In genomic region chr1:223350361-223350908, GRCh38 we compare ENCODE assay signal across 31 cellular contexts. TPM values are rescaled to one million over a fixed set of nuclear protein-coding genes. Genes with fewer than 3 reads are reported as not detected.
DNase-seq lines count a peak whose midpoint lies in the region; ATAC-seq and TF ChIP-seq lines count a peak whose summit lies in the region.
"Had no signal": no experiment of that assay in that cellular context is flagged by ENCODE, and none has a peak within 500 bp of the region (broad histone marks: within the 10 kb centered on the region; RNA-seq: fewer than 3 reads in every experiment).

No MANE protein-coding gene starts in this region.

- no peak overlapping the region for H2AFZ ChIP-seq in mesenchymal stem cell (ENCODE audit: low read depth, low read length)
- H2AFZ ChIP-seq in OCI-LY7 (ENCODE audit: low read length): no peak overlapping the region
- H2AFZ ChIP-seq: GM23248 had no signal

- H4K91ac ChIP-seq in mesenchymal stem cell (ENCODE audit: low read length): no peak overlapping the region

- intact Hi-C loops in right cardiac atrium (cut with DNase I) (no loop called here), cardiac septum (cut with DNase I) (no loop called here), OCI-LY7 (cut with micrococcal nuclease; ENCODE audit: unreplicated experiment) (no loop called here)

- WGBS in right cardiac atrium: 44% methylated on average over 5 of the region's 5 CpGs
- 81% methylated on average over 4 of the region's 5 CpGs for WGBS in mesenchymal stem cell

- no peak overlapping the region for H3K9ac ChIP-seq in mesenchymal stem cell (ENCODE audit: low read length)
- H3K9ac ChIP-seq: BLaER1, GM23248 had no signal

- H2BK12ac ChIP-seq in mesenchymal stem cell (ENCODE audit: low read length in 2 of 2): no peak overlapping the region

- POLR2A ChIA-PET in OCI-LY7 (lab: Charles Lee): interaction anchor here (1.1 kb wide), 1 partner anchor 8 kb away, joined by 3 read pairs; no protein-coding TSS in a partner anchor

- H3K9me3 ChIP-seq in right cardiac atrium (ENCODE audit: control insufficient read depth, low read length): no peaks in the 10 kb centered on the region
- no peaks in the 10 kb centered on the region for H3K9me3 ChIP-seq in mesenchymal stem cell (ENCODE audit: control insufficient read depth, low read length)
- no peaks in the 10 kb centered on the region for H3K9me3 ChIP-seq in OCI-LY7 (ENCODE audit: low read length)
- H3K9me3 ChIP-seq: BLaER1 had no signal

- no peak overlapping the region for H3K14ac ChIP-seq in mesenchymal stem cell (ENCODE audit: low read length in 2 of 2)

- DNase-seq in right cardiac atrium (no peak), cardiac septum (ENCODE audit: low spot score) (no peak), amniotic epithelial cell (ENCODE audit: low read depth) (peak; percentile 73), mesenchymal stem cell (peak; percentile 50), dedifferentiated amniotic fluid mesenchymal stem cell (ENCODE audit: extremely low spot score) (no peak), GF-D8 (lab: John Stamatoyannopoulos, UW) (no peak), OCI-LY7 (ENCODE audit: low spot score) (no peak), GM10266 (ENCODE audit: extremely low spot score) (no peak)
- DNase-seq: CD4-positive, CD25-positive, alpha-beta regulatory T cell; DMS153; DND-41; GM23248; H9; Kasumi-1; MV-4-11; NCI-H1105; NCI-H1436 treated with DMSO at 0.1 percent for 48 hours; NCI-H187 treated with DMSO at 0.1 percent for 48 hours; NCI-H446; NCI-H524 treated with DMSO at 0.1 percent for 48 hours; NCI-H774; PC-3 had no signal

- CTCF ChIA-PET in OCI-LY7 (lab: Charles Lee; ENCODE audit: unreplicated experiment): interaction anchor here (0.5 kb wide), 1 partner anchor 13 kb away, joined by 3 read pairs; no protein-coding TSS in a partner anchor

- H3K9me2 ChIP-seq in OCI-LY7 (ENCODE audit: insufficient read depth, low read length): no peaks in the 10 kb centered on the region

- no peaks in the 10 kb centered on the region for H4K20me1 ChIP-seq in OCI-LY7 (ENCODE audit: insufficient read depth, low read length)
- H4K20me1 ChIP-seq: BLaER1 had no signal

- H3K4me1 ChIP-seq in right cardiac atrium (ENCODE audit: control insufficient read depth, insufficient read depth, low read length): no peaks in the 10 kb centered on the region
- no peaks in the 10 kb centered on the region for H3K4me1 ChIP-seq in mesenchymal stem cell (ENCODE audit: control insufficient read depth, insufficient read depth, low read depth, low read length)
- H3K4me1 ChIP-seq in OCI-LY7 (ENCODE audit: insufficient read depth, low read length, poor library complexity, severe bottlenecking): no peaks in the 10 kb centered on the region

- H4K8ac ChIP-seq in mesenchymal stem cell (ENCODE audit: low read length): no peak overlapping the region

- H3K79me2 ChIP-seq in OCI-LY7 (ENCODE audit: insufficient read depth, low read depth, low read length): no peaks in the 10 kb centered on the region

- H3K27me3 ChIP-seq in right cardiac atrium (ENCODE audit: control insufficient read depth, insufficient read depth) (no peaks in the 10 kb centered on the region), mesenchymal stem cell (ENCODE audit: control insufficient read depth in 1 of 2, insufficient read depth in 1 of 2, low read length in 2 of 2) (peaks cover 34 to 67% of the 10 kb centered on the region in 2 experiments)
- H3K27me3 ChIP-seq: BLaER1 had no signal

- no peak overlapping the region for H2BK120ac ChIP-seq in mesenchymal stem cell (ENCODE audit: low read depth, low read length)

- no peak for TF ChIP-seq CTCF in OCI-LY7 (conservative IDR thresholded peaks at IDR 0.05; ENCODE audit: low read length)
- TF ChIP-seq CTCF in GM10266 (IDR thresholded peaks at IDR 0.05; ENCODE audit: control insufficient read depth, insufficient read depth, low read depth, missing control alignments): no peak

- no peak overlapping the region for H2BK5ac ChIP-seq in mesenchymal stem cell (ENCODE audit: low read depth, low read length, poor library complexity, severe bottlenecking)

- H3K36me3 ChIP-seq in mesenchymal stem cell (ENCODE audit: control insufficient read depth in 1 of 2, insufficient read depth in 2 of 2, low read depth in 1 of 2, low read length in 2 of 2) (no peaks in the 10 kb centered on the region), OCI-LY7 (ENCODE audit: insufficient read depth, low read length) (no peaks in the 10 kb centered on the region)
- H3K36me3 ChIP-seq: BLaER1 had no signal

- no peak overlapping the region for H2AK5ac ChIP-seq in mesenchymal stem cell (ENCODE audit: low read length, severe bottlenecking)

- no peak overlapping the region for H3K18ac ChIP-seq in mesenchymal stem cell (ENCODE audit: low read depth in 1 of 2, low read length in 2 of 2)

- H3K4me3 ChIP-seq in right cardiac atrium (ENCODE audit: low read length): no peak overlapping the region
- no peak overlapping the region for H3K4me3 ChIP-seq in mesenchymal stem cell (ENCODE audit: insufficient read depth in 1 of 2, low read depth in 1 of 2, low read length in 2 of 2)
- H3K4me3 ChIP-seq in OCI-LY7 (ENCODE audit: low read depth, low read length, poor library complexity, severe bottlenecking): no peak overlapping the region
- H3K4me3 ChIP-seq: BLaER1, GM12878, GM23248, K562 had no signal

- no peak overlapping the region for H3K4ac ChIP-seq in mesenchymal stem cell (ENCODE audit: low read depth in 1 of 2, low read length in 2 of 2)

- BruUV-seq in OCI-LY7 (replicated peaks; lab: Mats Ljungman, UMichigan): no TSS peak

- H3K79me1 ChIP-seq in mesenchymal stem cell (replicated peaks; ENCODE audit: low read length, poor library complexity, severe bottlenecking): no peaks in the 10 kb centered on the region

- H3K4me2 ChIP-seq in mesenchymal stem cell (ENCODE audit: low read length, poor library complexity, severe bottlenecking): no peak overlapping the region
- no peak overlapping the region for H3K4me2 ChIP-seq in OCI-LY7 (ENCODE audit: low read length)
- H3K4me2 ChIP-seq: BLaER1 had no signal

- H3K27ac ChIP-seq in right cardiac atrium (ENCODE audit: low read length) (no peak overlapping the region), mesenchymal stem cell (ENCODE audit: low read length, poor library complexity, severe bottlenecking) (no peak overlapping the region), OCI-LY7 (ENCODE audit: low read depth, low read length, poor library complexity, severe bottlenecking) (no peak overlapping the region)
- H3K27ac ChIP-seq: BLaER1, GM23248 had no signal

- no peak overlapping the region for H2BK15ac ChIP-seq in mesenchymal stem cell (ENCODE audit: low read depth, poor library complexity, severe bottlenecking)

- H3K23ac ChIP-seq in mesenchymal stem cell (ENCODE audit: low read length in 2 of 2): no peak overlapping the region

- peak; percentile 40 to 51 for ATAC-seq in right cardiac atrium
- ATAC-seq: GM12878, HepG2, K562, PC-3 had no signal

RNA-seq across cellular contexts. Expression of gene SUSD4, which starts 13.5 kb away (rescaled TPM):
- total RNA-seq in right cardiac atrium: 10 to 100 TPM; 16.7 to 81.7 (median 37.0) TPM
- polyA plus RNA-seq in right cardiac atrium: 29.8 TPM
- total RNA-seq in cardiac septum: 6.4 TPM
- 0.01 TPM for polyA plus RNA-seq in mesenchymal stem cell (2013, experiment 1 of 2)
- polyA plus RNA-seq in mesenchymal stem cell (2013, experiment 2 of 2): not detected
- total RNA-seq in OCI-LY7 (2014; rRNA removed; shearing (Covaris generic)): 0.21 TPM in 1 of 2 replicates, not detected in the other
- 0.42 and 0.52 TPM in 2 replicates for total RNA-seq in OCI-LY7 (2022)
- total RNA-seq: G401, HepG2, SK-MEL-5 had no signal
- polyA plus RNA-seq: HepG2 had no signal

RNA-seq across cellular contexts. Expression of gene CCDC185, which starts 42.8 kb away (rescaled TPM):
- total RNA-seq in right cardiac atrium (under 1 TPM in 3 of 4 donors, not detected in 1; 0.14 to 0.35 (median 0.34) TPM), cardiac septum (not detected), OCI-LY7 (2022) (not detected in 2 replicates)
- 0.34 TPM for polyA plus RNA-seq in right cardiac atrium
- not detected for polyA plus RNA-seq in mesenchymal stem cell (2013, experiment 1 of 2)
- not detected for polyA plus RNA-seq in mesenchymal stem cell (2013, experiment 2 of 2)
- not detected in 2 replicates for total RNA-seq in OCI-LY7 (2014; rRNA removed; shearing (Covaris generic))
- total RNA-seq: CD4-positive, CD25-positive, alpha-beta regulatory T cell; G401; GM12878; GM23248; H9; HepG2; HT-29; K562; MCF 10A; PC-3; SK-MEL-5 had no signal
- polyA plus RNA-seq: AG04450; CD4-positive, CD25-positive, alpha-beta regulatory T cell; GM12878; GM23248; HepG2; K562 had no signal

Comparison
In these comparisons a context has a peak if more than half of its experiments do, and no peak if none do; other contexts are left out.
1. DNase-seq: peak in amniotic epithelial cell (single experiment) and mesenchymal stem cell (single experiment); none in right cardiac atrium (0 of 3), cardiac septum (single experiment), dedifferentiated amniotic fluid mesenchymal stem cell (single experiment), GF-D8 (single experiment), OCI-LY7 (single experiment) and GM10266 (single experiment).